8 cellular contexts compared by ENCODE assay signal in the genomic region with DNA sequence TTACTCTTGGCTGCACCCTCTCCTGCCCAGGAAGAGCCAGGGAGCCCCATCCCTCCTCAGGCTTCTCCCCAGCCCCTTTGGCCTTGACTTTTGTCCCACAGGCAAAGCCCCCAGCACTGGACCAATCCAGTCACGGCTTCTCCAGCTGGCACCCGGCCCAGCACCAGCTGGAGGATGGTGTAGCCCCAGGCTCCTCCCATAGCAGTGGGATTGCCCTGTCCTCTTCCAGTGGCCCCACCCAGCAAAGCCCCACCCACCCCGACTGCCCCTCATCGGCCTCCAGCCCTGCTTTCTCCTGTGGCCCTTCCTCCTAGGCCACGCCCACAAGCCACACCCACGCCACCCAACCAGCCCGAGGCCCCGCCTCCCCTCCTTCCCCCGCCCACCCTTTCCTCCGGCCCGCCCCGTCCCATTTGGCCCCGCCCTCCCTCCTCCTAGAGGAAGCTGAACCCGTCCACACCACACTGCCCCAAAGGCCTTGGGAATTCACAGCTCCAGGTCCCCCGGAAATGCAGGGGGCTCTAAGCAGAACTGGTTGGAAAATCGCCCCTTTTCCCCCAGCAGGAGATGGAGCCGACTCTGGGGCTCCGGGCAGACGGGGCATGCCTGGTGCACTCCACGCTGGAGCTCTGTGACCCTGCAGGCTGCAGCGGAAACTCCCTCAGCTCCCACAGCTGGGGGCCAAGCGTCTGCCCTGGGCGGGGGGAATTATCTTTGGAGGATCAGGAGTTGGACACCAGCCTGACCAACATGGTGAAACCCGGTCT. TPM values are rescaled to one million over a fixed set of nuclear protein-coding genes. Genes with fewer than 3 reads are reported as not detected.
DNase-seq lines count a peak whose midpoint lies in the region; ATAC-seq and TF ChIP-seq lines count a peak whose summit lies in the region.

No MANE protein-coding gene starts in this region.

- no peak for ATAC-seq in HG03432 (IDR thresholded peaks at IDR 0.05; ENCODE audit: unreplicated experiment)
- ATAC-seq in HG02759 (IDR thresholded peaks at IDR 0.05; ENCODE audit: unreplicated experiment) = no peak

- TF ChIP-seq CTCF in cardiac fibroblast (IDR thresholded peaks at IDR 0.05; ENCODE audit: low read depth, low read length) = no peak
- no peak for TF ChIP-seq CTCF in kidney epithelial cell (IDR thresholded peaks at IDR 0.05; ENCODE audit: insufficient read depth, low read length, poor library complexity, severe bottlenecking)

- in situ Hi-C loops in SK-MEL-5 (cut with HindIII; ENCODE audit: low pct_unique_long_range_greater_than_20kb, low sequenced_read_pairs) = no loop called here

- no peaks in the 10 kb centered on the region for H3K36me3 ChIP-seq in kidney epithelial cell (ENCODE audit: control insufficient read depth, insufficient read depth, low read length)

- DNase-seq in ELF-1 (ENCODE audit: low read depth, low spot score) (peak; percentile 80), SK-MEL-5 (ENCODE audit: low read depth, low spot score) (peak; percentile 93), cardiac fibroblast (ENCODE audit: low read depth in 2 of 2) (peak; percentile 91 to 94), kidney epithelial cell (ENCODE audit: low read depth) (peak; percentile 51)
- DNase-seq in Jurkat, Clone E6-1 (ENCODE audit: low read depth, low spot score) = peak; percentile 48
- DNase-seq in stimulated activated CD8-positive, alpha-beta memory T cell treated with anti-CD3 and anti-CD28 coated beads, Interleukin-2, amount 100 ng/mL, for 48 hours (ENCODE audit: low read depth in 2 of 2) = peak; percentile 60 to 62

- H3K4me3 ChIP-seq in Jurkat, Clone E6-1 (ENCODE audit: low read length) = no peak overlapping the region
- H3K4me3 ChIP-seq in cardiac fibroblast (replicated peaks in 1 of 2; ENCODE audit: low read depth in 2 of 2, low read length in 2 of 2) (no peak overlapping the region), kidney epithelial cell (ENCODE audit: low read depth, low read length) (no peak overlapping the region)

- H3K27me3 ChIP-seq in kidney epithelial cell (ENCODE audit: control insufficient read depth, insufficient read depth, low read length) = peaks cover 27% of the 10 kb centered on the region

RNA-seq across cellular contexts. Expression of a gene that starts 25.2 kb away (rescaled TPM):
- 50.2 TPM for polyA plus RNA-seq in Jurkat, Clone E6-1 (2012; ENCODE audit: insufficient read depth, insufficient read length)
- 43.2 and 45.8 TPM in 2 replicates for total RNA-seq in SK-MEL-5 (2014; rRNA removed; shearing (Covaris generic))
- 64.7 and 74.1 TPM in 2 replicates for polyA plus RNA-seq in SK-MEL-5 (2015; cell fraction: cytosol; rRNA removed)
- 203 and 284 TPM in 2 replicates for polyA plus RNA-seq in SK-MEL-5 (2015; cell fraction: nucleus; rRNA removed)
- 59.6 and 63.1 TPM in 2 replicates for total RNA-seq in kidney epithelial cell

RNA-seq across cellular contexts. Expression of a gene that starts 52.9 kb away (rescaled TPM):
- polyA plus RNA-seq in Jurkat, Clone E6-1 (2012; ENCODE audit: insufficient read depth, insufficient read length) = 22.6 TPM
- 4.4 and 5.5 TPM in 2 replicates for total RNA-seq in SK-MEL-5 (2014; rRNA removed; shearing (Covaris generic))
- 3.3 and 7.6 TPM in 2 replicates for polyA plus RNA-seq in SK-MEL-5 (2015; cell fraction: cytosol; rRNA removed)
- polyA plus RNA-seq in SK-MEL-5 (2015; cell fraction: nucleus; rRNA removed) = 2.5 and 6.4 TPM in 2 replicates
- total RNA-seq in kidney epithelial cell = 14.3 and 14.9 TPM in 2 replicates
